Comparison of ENCODE assay signal across 17 cellular contexts in the genomic region with DNA sequence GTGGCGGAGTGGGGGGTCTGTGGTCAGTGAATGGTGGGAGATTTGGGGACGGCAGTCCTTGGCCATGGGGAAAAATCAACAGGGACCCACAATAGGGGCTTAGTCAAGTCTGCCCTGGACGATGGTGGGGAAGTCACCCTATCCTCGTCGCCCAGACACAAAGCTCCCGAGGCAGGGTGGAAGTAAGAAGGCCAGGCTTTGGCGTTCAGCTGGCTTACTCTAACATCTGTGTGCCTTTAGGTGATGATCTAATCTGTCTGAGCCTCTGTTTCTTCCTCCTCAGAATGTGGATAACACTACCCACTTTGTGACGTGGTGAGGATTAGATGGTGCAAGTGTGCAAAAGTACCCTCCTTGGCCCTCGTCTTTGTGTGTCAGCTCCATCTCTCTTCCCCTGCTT.
"Had no signal": no experiment of that assay in that cellular context is flagged by ENCODE, and none has a peak within 500 bp of the region (broad histone marks: within the 10 kb centered on the region; RNA-seq: fewer than 3 reads in every experiment).

No MANE protein-coding gene starts in this region.

- DNase-seq: activated CD4-positive, alpha-beta memory T cell treated with anti-CD3 and anti-CD28 coated beads, Interleukin-2, amount 10 ng/mL, durations not matched to agents 7 days and 5 days; activated gamma-delta T cell; activated T-cell treated with anti-CD3 and anti-CD28 coated beads, Interleukin-2, amount 50 U/mL, for 24 hours; cerebellar nuclear complex; effector CD8-positive, alpha-beta T cell; gastrocnemius medialis; heart left ventricle; mesendoderm; natural killer cell; right cardiac atrium; stimulated activated naive CD8-positive, alpha-beta T cell treated with anti-CD3 and anti-CD28 coated beads, Interleukin-15, amount 100 ng/mL, for 72 hours; testis; upper lobe of left lung had no signal

- H3K36me3 Mint-ChIP-seq: activated naive CD4-positive, alpha-beta T cell treated with anti-CD3 and anti-CD28 coated beads, Interleukin-2, amount 50 U/mL, for 72 hours; natural killer cell had no signal

- H3K9me3 ChIP-seq: gastrocnemius medialis, heart left ventricle, prostate gland, testis, upper lobe of left lung had no signal

- H3K36me3 ChIP-seq: brain microvascular endothelial cell, gastrocnemius medialis, heart left ventricle, prostate gland, upper lobe of left lung had no signal

- FAIRE-seq: endothelial cell of umbilical vein had no signal

- H3K27ac Mint-ChIP-seq: activated CD4-positive, alpha-beta memory T cell treated with anti-CD3 and anti-CD28 coated beads, Interleukin-2, amount 10 ng/mL, durations not matched to agents 7 days and 5 days; activated naive CD4-positive, alpha-beta T cell treated with anti-CD3 and anti-CD28 coated beads, Interleukin-2, amount 50 U/mL, for 72 hours; activated T-cell treated with anti-CD3 and anti-CD28 coated beads, Interleukin-2, amount 50 U/mL, for 24 hours; natural killer cell; stimulated activated naive CD8-positive, alpha-beta T cell treated with anti-CD3 and anti-CD28 coated beads, Interleukin-15, amount 100 ng/mL, for 72 hours had no signal

- H3K27me3 ChIP-seq: brain microvascular endothelial cell, testis, upper lobe of left lung had no signal

- H3K4me3 ChIP-seq: gastrocnemius medialis, heart left ventricle, prostate gland, testis, upper lobe of left lung had no signal

- H3K9me3 Mint-ChIP-seq: activated CD4-positive, alpha-beta memory T cell treated with anti-CD3 and anti-CD28 coated beads, Interleukin-2, amount 10 ng/mL, durations not matched to agents 7 days and 5 days; activated naive CD4-positive, alpha-beta T cell treated with anti-CD3 and anti-CD28 coated beads, Interleukin-2, amount 50 U/mL, for 72 hours; activated T-cell treated with anti-CD3 and anti-CD28 coated beads, Interleukin-2, amount 50 U/mL, for 24 hours; natural killer cell; stimulated activated naive CD8-positive, alpha-beta T cell treated with anti-CD3 and anti-CD28 coated beads, Interleukin-15, amount 100 ng/mL, for 72 hours had no signal

- H3K4me3 Mint-ChIP-seq: activated CD4-positive, alpha-beta memory T cell treated with anti-CD3 and anti-CD28 coated beads, Interleukin-2, amount 10 ng/mL, durations not matched to agents 7 days and 5 days; activated T-cell treated with anti-CD3 and anti-CD28 coated beads, Interleukin-2, amount 50 U/mL, for 24 hours; natural killer cell; stimulated activated naive CD8-positive, alpha-beta T cell treated with anti-CD3 and anti-CD28 coated beads, Interleukin-15, amount 100 ng/mL, for 72 hours had no signal

- H3K4me1 Mint-ChIP-seq: activated CD4-positive, alpha-beta memory T cell treated with anti-CD3 and anti-CD28 coated beads, Interleukin-2, amount 10 ng/mL, durations not matched to agents 7 days and 5 days; natural killer cell; stimulated activated naive CD8-positive, alpha-beta T cell treated with anti-CD3 and anti-CD28 coated beads, Interleukin-15, amount 100 ng/mL, for 72 hours had no signal

- H3K27ac ChIP-seq: brain microvascular endothelial cell, gastrocnemius medialis, heart left ventricle, prostate gland, testis, upper lobe of left lung had no signal

- H3K4me1 ChIP-seq: gastrocnemius medialis, heart left ventricle, testis had no signal
